Comparison of ENCODE assay signal across 9 cellular contexts in genomic region chr2:33272001-33272400, GRCh38.
DNase-seq lines count a peak whose midpoint lies in the region; ATAC-seq, FAIRE-seq and TF ChIP-seq lines count a peak whose summit lies in the region.
"Had no signal": no experiment of that assay in that cellular context is flagged by ENCODE, and none has a peak within 500 bp of the region (broad histone marks: within the 10 kb centered on the region; RNA-seq: fewer than 3 reads in every experiment).

No MANE protein-coding gene starts in this region.

- 0 out of 2 replicates have a peak overlapping the region, but pooled peaks have one; percentile 9 for H2AK5ac ChIP-seq in IMR-90 (ENCODE audit: low read depth, low read length)

- H3K18ac ChIP-seq in IMR-90 (ENCODE audit: low read depth, low read length): no peak overlapping the region

- TF ChIP-seq EP300 in stomach (IDR thresholded peaks at IDR 0.05): no peak

- H3K27me3 ChIP-seq in IMR-90 (ENCODE audit: control insufficient read depth, insufficient read depth, low read length): no peaks in the 10 kb centered on the region
- H3K27me3 ChIP-seq in stomach: no peaks in the 10 kb centered on the region

- BruUV-seq in IMR-90 (replicated peaks; lab: Mats Ljungman, UMichigan): no TSS peak

- H4K5ac ChIP-seq in IMR-90 (ENCODE audit: low read depth, low read length): no peak overlapping the region

- H3K27me3 Mint-ChIP-seq in immature natural killer cell (ENCODE audit: low read depth in 3 of 3): peaks cover 0 to 8% (median 2%) of the 10 kb centered on the region in 3 donors

- dilution Hi-C loops in IMR-90 (cut with HindIII; ENCODE audit: low sequenced_read_pairs, unreplicated experiment): no loop called here

- no peak for FAIRE-seq in frontal cortex (lab: Jason Lieb, UNC)

- H3K4me1 Mint-ChIP-seq in immature natural killer cell: peaks cover 0 to 9% of the 10 kb centered on the region in 2 donors

- no peak for TF ChIP-seq RAD21 in IMR-90 (IDR thresholded peaks at IDR 0.05; ENCODE audit: low read length)

- no peak overlapping the region for H3K9ac ChIP-seq in IMR-90 (ENCODE audit: low read depth, low read length)

- DNase-seq in IMR-90 (peak; percentile 56), immature natural killer cell (peak in 2 of 3 donors; percentile 29 to 74), stomach (no peak), frontal cortex (ENCODE audit: low spot score in 2 of 2) (no peak), lower leg skin (ENCODE audit: low spot score in 2 of 2) (no peak)
- DNase-seq in activated effector memory CD4-positive, alpha-beta T cell treated with Interleukin-2 at 50 U/mL for 16 hours: no peak

- H4K20me1 ChIP-seq in IMR-90 (ENCODE audit: insufficient read depth, low read length): no peaks in the 10 kb centered on the region

- peak; percentile 98 for ATAC-seq in GM18858 (IDR thresholded peaks at IDR 0.05; ENCODE audit: unreplicated experiment)
- peak; percentile 95 for ATAC-seq in GM21825 (IDR thresholded peaks at IDR 0.05; ENCODE audit: unreplicated experiment)
- ATAC-seq in IMR-90 (ENCODE audit: low read depth): no peak

- H2BK20ac ChIP-seq in IMR-90 (ENCODE audit: low read depth, low read length): no peak overlapping the region

- intact Hi-C loops in IMR-90 (cut with micrococcal nuclease) (loop anchor here (5.0 kb wide), 1 partner anchor 240 kb away; no protein-coding TSS in a partner anchor), stomach (cut with DNase I; ENCODE audit: low total_unique reads) (no loop called here), lower leg skin (cut with DNase I; ENCODE audit: low total_unique reads) (no loop called here)

- no peak overlapping the region for H4K91ac ChIP-seq in IMR-90 (ENCODE audit: insufficient read depth, low read depth, low read length)

- H3K9me3 ChIP-seq in IMR-90 (ENCODE audit: control insufficient read depth, insufficient read depth, low read length) (no peaks in the 10 kb centered on the region), stomach (peaks cover 0 to 2% (median 0%) of the 10 kb centered on the region in 4 donors)

- in situ Hi-C loops in IMR-90 (cut with MboI; ENCODE audit: low sequenced_read_pairs): loop anchor here (25.0 kb wide), 1 partner anchor 235 kb away; no protein-coding TSS in a partner anchor

- no peak overlapping the region for H3K4me2 ChIP-seq in IMR-90 (ENCODE audit: low read depth, low read length)

- POLR2A ChIA-PET in IMR-90 (lab: Charles Lee; ENCODE audit: unreplicated experiment): no interaction called here

- H3K9me1 ChIP-seq in IMR-90 (ENCODE audit: insufficient read depth, low read length): peaks cover 8% of the 10 kb centered on the region; the same call in 1 of the 2 replicates

- no CpG with 5 or more reads among the region's 4 CpGs for WGBS in IMR-90 (ENCODE audit: extremely low coverage in 2 of 2, insufficient read length in 1 of 2), 2 experiments
- 83 to 88% (median 85%) methylated on average over 4 of the region's 4 CpGs for WGBS in stomach, 5 donors
- WGBS in lower leg skin, 2 donors: 91% methylated on average over 4 of the region's 4 CpGs

- no peak overlapping the region for H3K4ac ChIP-seq in IMR-90 (ENCODE audit: low read depth, low read length)

- no peak overlapping the region for H3K4me3 ChIP-seq in IMR-90 (ENCODE audit: insufficient read depth, low read depth, low read length)
- no peak overlapping the region for H3K4me3 ChIP-seq in stomach
- no peak overlapping the region for H3K4me3 ChIP-seq in lower leg skin (ENCODE audit: low read depth, poor library complexity, severe bottlenecking)

- H2BK120ac ChIP-seq in IMR-90 (ENCODE audit: low read depth, low read length): 0 out of 2 replicates have a peak overlapping the region, but pooled peaks have one; percentile 23

- no peak overlapping the region for H2BK5ac ChIP-seq in IMR-90 (ENCODE audit: low read depth, low read length, poor library complexity, severe bottlenecking)

- H2AFZ ChIP-seq in IMR-90 (replicated peaks; ENCODE audit: low read length, poor library complexity): no peak overlapping the region

- H3K14ac ChIP-seq in IMR-90 (replicated peaks; ENCODE audit: low read depth, low read length): no peak overlapping the region

- peaks cover 30% of the 10 kb centered on the region for H3K36me3 ChIP-seq in IMR-90 (ENCODE audit: control insufficient read depth, insufficient read depth, low read length)
- peaks cover 0 to 11% (median 5%) of the 10 kb centered on the region in 4 donors for H3K36me3 ChIP-seq in stomach

- H2BK15ac ChIP-seq in IMR-90 (ENCODE audit: low read depth, low read length): no peak overlapping the region

- H3K27ac ChIP-seq in IMR-90 (ENCODE audit: insufficient read depth, low read length) (no peak overlapping the region), stomach (no peak overlapping the region)
- H3K27ac ChIP-seq: epithelial cell of prostate had no signal

- CTCF ChIA-PET in IMR-90 (lab: Yijun Ruan, JAX): no interaction called here

- TF ChIP-seq POLR2A in IMR-90 (IDR thresholded peaks at IDR 0.05; ENCODE audit: low read depth, low read length): no peak
- TF ChIP-seq POLR2A in stomach (IDR thresholded peaks at IDR 0.05): no peak
- TF ChIP-seq POLR2A in lower leg skin (IDR thresholded peaks at IDR 0.05): no peak

- no peak overlapping the region for H3K23ac ChIP-seq in IMR-90 (ENCODE audit: low read depth, low read length)

- H4K8ac ChIP-seq in IMR-90 (ENCODE audit: low read depth in 2 of 2, low read length in 2 of 2): no peak overlapping the region

- H3K9me3 Mint-ChIP-seq in immature natural killer cell: no peaks in the 10 kb centered on the region

- peaks cover 0 to 3% (median 0%) of the 10 kb centered on the region in 3 donors for H3K36me3 Mint-ChIP-seq in immature natural killer cell

- peaks cover 5% of the 10 kb centered on the region for H3K4me1 ChIP-seq in IMR-90 (ENCODE audit: control insufficient read depth, insufficient read depth, low read length)
- peaks cover 0 to 33% (median 18%) of the 10 kb centered on the region in 4 donors for H3K4me1 ChIP-seq in stomach

- TF ChIP-seq CTCF in IMR-90 (conservative IDR thresholded peaks at IDR 0.05; ENCODE audit: low read depth, low read length): no peak
- TF ChIP-seq CTCF in stomach (IDR thresholded peaks at IDR 0.05): no peak
- no peak for TF ChIP-seq CTCF in lower leg skin (IDR thresholded peaks at IDR 0.05)

- no peak overlapping the region for H2AK9ac ChIP-seq in IMR-90 (replicated peaks; ENCODE audit: low read depth, low read length, poor library complexity)

- no peak overlapping the region for H3K56ac ChIP-seq in IMR-90 (ENCODE audit: extremely low read depth, insufficient read depth, low read length)

- peak overlapping the region in 2 of 6 donors; percentile 69 to 94 for H3K27ac Mint-ChIP-seq in immature natural killer cell

- H3K79me1 ChIP-seq in IMR-90 (ENCODE audit: low read depth in 1 of 2, low read length in 2 of 2): peaks cover 6 to 40% of the 10 kb centered on the region in 2 experiments

- H3K4me3 Mint-ChIP-seq in immature natural killer cell: peak overlapping the region in 2 of 5 donors; percentile 28 to 76

TF ChIP-seq in IMR-90, 13 proteins besides CTCF, POLR2A, EP300 and RAD21:
- TF ChIP-seq, protein P1, sequence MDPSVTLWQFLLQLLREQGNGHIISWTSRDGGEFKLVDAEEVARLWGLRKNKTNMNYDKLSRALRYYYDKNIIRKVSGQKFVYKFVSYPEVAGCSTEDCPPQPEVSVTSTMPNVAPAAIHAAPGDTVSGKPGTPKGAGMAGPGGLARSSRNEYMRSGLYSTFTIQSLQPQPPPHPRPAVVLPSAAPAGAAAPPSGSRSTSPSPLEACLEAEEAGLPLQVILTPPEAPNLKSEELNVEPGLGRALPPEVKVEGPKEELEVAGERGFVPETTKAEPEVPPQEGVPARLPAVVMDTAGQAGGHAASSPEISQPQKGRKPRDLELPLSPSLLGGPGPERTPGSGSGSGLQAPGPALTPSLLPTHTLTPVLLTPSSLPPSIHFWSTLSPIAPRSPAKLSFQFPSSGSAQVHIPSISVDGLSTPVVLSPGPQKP (IDR thresholded peaks at IDR 0.05; ENCODE audit: borderline replicate concordance, low read depth, low read length): no peak
- no peak for TF ChIP-seq RFX5 (IDR thresholded peaks at IDR 0.05; ENCODE audit: low read depth, low read length)
- no peak for TF ChIP-seq SMC3 (IDR thresholded peaks at IDR 0.05; ENCODE audit: low read depth, low read length)
- TF ChIP-seq MXI1 (IDR thresholded peaks at IDR 0.05; ENCODE audit: borderline replicate concordance, low read depth, low read length): no peak
- no peak for TF ChIP-seq BHLHE40 (IDR thresholded peaks at IDR 0.05; ENCODE audit: low read depth, low read length)
- TF ChIP-seq NFE2L2 (IDR thresholded peaks at IDR 0.05; ENCODE audit: low read depth, low read length): no peak
- TF ChIP-seq CEBPB (IDR thresholded peaks at IDR 0.05; ENCODE audit: low read depth, low read length): no peak
- no peak for TF ChIP-seq MAZ (IDR thresholded peaks at IDR 0.05; ENCODE audit: borderline replicate concordance, low read depth, low read length)
- no peak for TF ChIP-seq CHD1 (IDR thresholded peaks at IDR 0.05; ENCODE audit: low read depth, low read length)
- TF ChIP-seq, protein P2, sequence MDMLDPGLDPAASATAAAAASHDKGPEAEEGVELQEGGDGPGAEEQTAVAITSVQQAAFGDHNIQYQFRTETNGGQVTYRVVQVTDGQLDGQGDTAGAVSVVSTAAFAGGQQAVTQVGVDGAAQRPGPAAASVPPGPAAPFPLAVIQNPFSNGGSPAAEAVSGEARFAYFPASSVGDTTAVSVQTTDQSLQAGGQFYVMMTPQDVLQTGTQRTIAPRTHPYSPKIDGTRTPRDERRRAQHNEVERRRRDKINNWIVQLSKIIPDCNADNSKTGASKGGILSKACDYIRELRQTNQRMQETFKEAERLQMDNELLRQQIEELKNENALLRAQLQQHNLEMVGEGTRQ (IDR thresholded peaks at IDR 0.05; ENCODE audit: low read depth, low read length): no peak
- no peak for TF ChIP-seq MAFK (IDR thresholded peaks at IDR 0.05; ENCODE audit: low read depth, low read length)
- TF ChIP-seq FOS (IDR thresholded peaks at IDR 0.05; ENCODE audit: low read depth, low read length): no peak
- TF ChIP-seq RCOR1 (IDR thresholded peaks at IDR 0.05; ENCODE audit: insufficient replicate concordance, low read length): no peak

Comparison
In these comparisons a context has a peak if more than half of its experiments do, and no peak if none do; other contexts are left out.
1. DNase-seq: peak in IMR-90 (single experiment) and immature natural killer cell (2 of 3); none in activated effector memory CD4-positive, alpha-beta T cell treated with Interleukin-2 at 50 U/mL for 16 hours (single experiment), stomach (single experiment), frontal cortex (0 of 2) and lower leg skin (0 of 2).